Comparison of ENCODE assay signal across 16 cellular contexts in the genomic region with DNA sequence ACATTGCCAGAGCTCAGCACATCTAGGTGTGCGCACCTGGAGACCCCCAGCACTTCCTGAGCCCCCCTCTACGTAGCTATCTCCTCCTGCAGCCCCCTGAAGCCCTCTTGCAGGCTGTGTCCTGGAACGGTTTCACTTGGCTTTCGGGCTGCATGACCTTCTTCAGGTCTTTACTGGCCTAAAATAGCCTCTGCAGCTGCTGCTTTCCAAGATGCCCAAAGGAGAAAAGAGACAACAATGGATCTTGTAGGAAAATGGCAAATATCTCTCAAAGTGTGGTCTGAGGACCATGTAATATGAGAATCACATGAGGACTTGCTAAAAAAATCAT. TPM values are rescaled to one million over a fixed set of nuclear protein-coding genes. Genes with fewer than 3 reads are reported as not detected.
A peak's percentile ranks its signal among the peaks of the same experiment; 100 is the strongest.
DNase-seq lines count a peak whose midpoint lies in the region; ATAC-seq and TF ChIP-seq lines count a peak whose summit lies in the region.
"Had no signal": no experiment of that assay in that cellular context is flagged by ENCODE, and none has a peak within 500 bp of the region (broad histone marks: within the 10 kb centered on the region; RNA-seq: fewer than 3 reads in every experiment).

No MANE protein-coding gene starts in this region.

- H3K14ac ChIP-seq in IMR-90 (replicated peaks; ENCODE audit: low read depth, low read length): no peak overlapping the region

- no peak overlapping the region for H2BK15ac ChIP-seq in IMR-90 (ENCODE audit: low read depth, low read length)

- H4K91ac ChIP-seq in IMR-90 (ENCODE audit: insufficient read depth, low read depth, low read length): no peak overlapping the region

- no peaks in the 10 kb centered on the region for H3K9me3 Mint-ChIP-seq in activated naive CD8-positive, alpha-beta T cell treated with anti-CD3 and anti-CD28 coated beads, Interleukin-2, amount 50 U/mL, for 24 hours
- H3K9me3 Mint-ChIP-seq: immature natural killer cell had no signal

- H3K9me3 ChIP-seq in IMR-90 (ENCODE audit: control insufficient read depth, insufficient read depth, low read length) (no peaks in the 10 kb centered on the region), SJCRH30 (replicated peaks) (no peaks in the 10 kb centered on the region), skeletal muscle tissue (ENCODE audit: control insufficient read depth in 3 of 3, low read length in 3 of 3) (no peaks in the 10 kb centered on the region)
- H3K9me3 ChIP-seq: neutrophil had no signal

- in situ Hi-C loops in IMR-90 (cut with MboI; ENCODE audit: low sequenced_read_pairs): no loop called here

- H3K4me1 ChIP-seq in IMR-90 (ENCODE audit: control insufficient read depth, insufficient read depth, low read length): peaks cover 15% of the 10 kb centered on the region
- peaks cover 26% of the 10 kb centered on the region for H3K4me1 ChIP-seq in SJCRH30
- peaks cover 13 to 18% (median 14%) of the 10 kb centered on the region in 3 donors for H3K4me1 ChIP-seq in skeletal muscle tissue (ENCODE audit: control insufficient read depth in 3 of 3, insufficient read depth in 3 of 3, low read length in 3 of 3)

- no TSS peak for BruUV-seq in IMR-90 (replicated peaks; lab: Mats Ljungman, UMichigan)

- intact Hi-C loops in IMR-90 (cut with micrococcal nuclease): no loop called here

- H4K20me1 ChIP-seq in IMR-90 (ENCODE audit: insufficient read depth, low read length): peaks cover 6% of the 10 kb centered on the region; the same call in 1 of the 2 replicates
- H4K20me1 ChIP-seq: BLaER1 treated with 17β-estradiol and CSF1 and Interleukin-3, amounts not matched to agents 10 nM and 100 nM had no signal

- CTCF ChIA-PET in IMR-90 (lab: Yijun Ruan, JAX): no interaction called here
- CTCF ChIA-PET in GM10248 (lab: Yijun Ruan, JAX): interaction anchor here (0.8 to 5.3 kb wide), 5 partner anchors 8 to 215 kb away, joined by 3 to 44 read pairs (median 4); partner anchors contain the start of gene ERMP1

- H3K4me3 ChIP-seq in IMR-90 (ENCODE audit: insufficient read depth, low read depth, low read length): no peak overlapping the region
- no peak overlapping the region for H3K4me3 ChIP-seq in SJCRH30
- peak overlapping the region; percentile 31 to 44 (median 40) for H3K4me3 ChIP-seq in skeletal muscle tissue (ENCODE audit: low read length in 3 of 3)
- H3K4me3 ChIP-seq: BLaER1 treated with 17β-estradiol and CSF1 and Interleukin-3, amounts not matched to agents 10 nM and 100 nM had no signal

- no peak overlapping the region for H3K4me3 Mint-ChIP-seq in activated naive CD8-positive, alpha-beta T cell treated with anti-CD3 and anti-CD28 coated beads, Interleukin-2, amount 50 U/mL, for 24 hours

- DNase-seq in IMR-90 (no peak), SJCRH30 (peak in 1 of 2 experiments; percentile 17), left lobe of liver (ENCODE audit: low spot score) (no peak), GM10248 (ENCODE audit: extremely low spot score) (no peak)
- DNase-seq in activated naive CD8-positive, alpha-beta T cell treated with anti-CD3 and anti-CD28 coated beads, Interleukin-2, amount 50 U/mL, for 24 hours: no peak
- no peak for DNase-seq in stimulated activated naive CD4-positive, alpha-beta T cell treated with Interleukin-2 at 50 U/mL for 16 hours (lab: John Stamatoyannopoulos, UW)
- DNase-seq: activated CD4-positive, alpha-beta T cell treated with anti-CD3 and anti-CD28 coated beads for 4 hours; activated naive CD4-positive, alpha-beta T cell; immature natural killer cell; Karpas-422; NCI-H2227 treated with DMSO at 0.1 percent for 48 hours; stimulated activated CD4-positive, alpha-beta T cell treated with anti-CD3 and anti-CD28 coated beads, Interleukin-2, amount 100 ng/mL, for 48 hours had no signal

- H4K8ac ChIP-seq in IMR-90 (ENCODE audit: low read depth in 2 of 2, low read length in 2 of 2): no peak overlapping the region

- H3K4me1 Mint-ChIP-seq in activated naive CD8-positive, alpha-beta T cell treated with anti-CD3 and anti-CD28 coated beads, Interleukin-2, amount 50 U/mL, for 24 hours: peaks cover 63% of the 10 kb centered on the region

- H3K27ac ChIP-seq in IMR-90 (ENCODE audit: insufficient read depth, low read length): no peak overlapping the region
- H3K27ac ChIP-seq in SJCRH30: peak overlapping the region; percentile 38; the same call in 1 of the 2 replicates
- H3K27ac ChIP-seq in skeletal muscle tissue (ENCODE audit: low read depth, low read length): peak overlapping the region; percentile 64
- H3K27ac ChIP-seq: BLaER1 treated with 17β-estradiol and CSF1 and Interleukin-3, amounts not matched to agents 10 nM and 100 nM; neutrophil had no signal

- WGBS in IMR-90 (ENCODE audit: extremely low coverage in 2 of 2, insufficient read length in 1 of 2), 2 experiments: 60% methylated on average over 1 of the region's 4 CpGs; no CpG with 5 or more reads in 1 of the 2 experiments

- H3K27ac Mint-ChIP-seq in activated naive CD8-positive, alpha-beta T cell treated with anti-CD3 and anti-CD28 coated beads, Interleukin-2, amount 50 U/mL, for 24 hours: no peak overlapping the region

- no peak overlapping the region; the same call in 1 of the 2 replicates for H3K4ac ChIP-seq in IMR-90 (ENCODE audit: low read depth, low read length)

- H3K23ac ChIP-seq in IMR-90 (ENCODE audit: low read depth, low read length): no peak overlapping the region

- 0 out of 2 replicates have a peak overlapping the region, but pooled peaks have one; percentile 0 for H2BK120ac ChIP-seq in IMR-90 (ENCODE audit: low read depth, low read length)

- H3K79me1 ChIP-seq in IMR-90 (ENCODE audit: low read depth in 1 of 2, low read length in 2 of 2): no peaks in the 10 kb centered on the region

- dilution Hi-C loops in IMR-90 (cut with HindIII; ENCODE audit: low sequenced_read_pairs, unreplicated experiment): no loop called here

- no peaks in the 10 kb centered on the region for H3K36me3 ChIP-seq in IMR-90 (ENCODE audit: control insufficient read depth, insufficient read depth, low read length)
- H3K36me3 ChIP-seq in SJCRH30: no peaks in the 10 kb centered on the region
- H3K36me3 ChIP-seq in skeletal muscle tissue (ENCODE audit: control insufficient read depth in 3 of 3, insufficient read depth in 3 of 3, low read length in 3 of 3): no peaks in the 10 kb centered on the region
- H3K36me3 ChIP-seq: BLaER1 treated with 17β-estradiol and CSF1 and Interleukin-3, amounts not matched to agents 10 nM and 100 nM; neutrophil had no signal

- H2BK20ac ChIP-seq in IMR-90 (ENCODE audit: low read depth, low read length): 0 out of 2 replicates have a peak overlapping the region, but pooled peaks have one; percentile 33

- H3K9ac ChIP-seq in IMR-90 (ENCODE audit: low read depth, low read length): no peak overlapping the region
- peak overlapping the region in 1 of 3 donors; percentile 63 for H3K9ac ChIP-seq in skeletal muscle tissue (ENCODE audit: low read depth in 1 of 3, low read length in 3 of 3)
- H3K9ac ChIP-seq: BLaER1 treated with 17β-estradiol and CSF1 and Interleukin-3, amounts not matched to agents 10 nM and 100 nM had no signal

- peaks cover 7% of the 10 kb centered on the region for H3K27me3 Mint-ChIP-seq in activated naive CD8-positive, alpha-beta T cell treated with anti-CD3 and anti-CD28 coated beads, Interleukin-2, amount 50 U/mL, for 24 hours

- H4K5ac ChIP-seq in IMR-90 (ENCODE audit: low read depth, low read length): no peak overlapping the region

- peak overlapping the region; percentile 18; the same call in 1 of the 2 replicates for H2AK5ac ChIP-seq in IMR-90 (ENCODE audit: low read depth, low read length)

- no peak overlapping the region for H2AK9ac ChIP-seq in IMR-90 (replicated peaks; ENCODE audit: low read depth, low read length, poor library complexity)

- TF ChIP-seq CTCF in IMR-90 (conservative IDR thresholded peaks at IDR 0.05; ENCODE audit: low read depth, low read length) (no peak), GM10248 (IDR thresholded peaks at IDR 0.05; ENCODE audit: control extremely low read depth, extremely low read depth, low read depth, missing control alignments) (no peak)

- POLR2A ChIA-PET in IMR-90 (lab: Charles Lee; ENCODE audit: unreplicated experiment): no interaction called here
- POLR2A ChIA-PET in GM10248 (lab: Yijun Ruan, JAX): no interaction called here

- H3K27me3 ChIP-seq in IMR-90 (ENCODE audit: control insufficient read depth, insufficient read depth, low read length) (peaks cover 7% of the 10 kb centered on the region; the same call in 1 of the 2 replicates), SJCRH30 (no peaks in the 10 kb centered on the region), skeletal muscle tissue (ENCODE audit: control insufficient read depth in 3 of 3, insufficient read depth in 3 of 3, low read length in 3 of 3) (no peaks in the 10 kb centered on the region)
- H3K27me3 ChIP-seq: BLaER1 treated with 17β-estradiol and CSF1 and Interleukin-3, amounts not matched to agents 10 nM and 100 nM had no signal

- H3K56ac ChIP-seq in IMR-90 (ENCODE audit: extremely low read depth, insufficient read depth, low read length): no peak overlapping the region

- TF ChIP-seq RAD21 in IMR-90 (IDR thresholded peaks at IDR 0.05; ENCODE audit: low read length): no peak

- no peak overlapping the region for H2AFZ ChIP-seq in IMR-90 (replicated peaks; ENCODE audit: low read length, poor library complexity)

- no peak overlapping the region for H2BK5ac ChIP-seq in IMR-90 (ENCODE audit: low read depth, low read length, poor library complexity, severe bottlenecking)

- no peak for TF ChIP-seq POLR2A in IMR-90 (IDR thresholded peaks at IDR 0.05; ENCODE audit: low read depth, low read length)

- 0 out of 2 replicates have a peak, but pooled peaks cover 8% of the 10 kb centered on the region for H3K9me1 ChIP-seq in IMR-90 (ENCODE audit: insufficient read depth, low read length)

- ATAC-seq in IMR-90 (ENCODE audit: low read depth) (no peak), left lobe of liver (peak; percentile 41)
- no peak for ATAC-seq in activated naive CD8-positive, alpha-beta T cell treated with anti-CD3 and anti-CD28 coated beads, Interleukin-2, amount 50 U/mL, for 24 hours
- ATAC-seq: sciatic nerve had no signal

- no peak overlapping the region for H3K18ac ChIP-seq in IMR-90 (ENCODE audit: low read depth, low read length)

- H3K36me3 Mint-ChIP-seq in activated naive CD8-positive, alpha-beta T cell treated with anti-CD3 and anti-CD28 coated beads, Interleukin-2, amount 50 U/mL, for 24 hours (ENCODE audit: low read depth): peaks cover 6% of the 10 kb centered on the region
- H3K36me3 Mint-ChIP-seq: immature natural killer cell had no signal

- no peak overlapping the region for H3K4me2 ChIP-seq in IMR-90 (ENCODE audit: low read depth, low read length)

RNA-seq across cellular contexts. Expression of gene ERMP1, which starts 6.6 kb away (rescaled TPM):
- total RNA-seq in IMR-90 (2012; rRNA removed) (4.7 and 5.0 TPM in 2 replicates), left lobe of liver (11.8 TPM), skeletal muscle tissue (11.0 TPM)
- 1.6 and 2.2 TPM in 2 replicates for polyA plus RNA-seq in IMR-90 (2012; rRNA removed)
- polyA plus RNA-seq in IMR-90 (2012; cell fraction: cytosol; rRNA removed): 1.3 TPM in 2 replicates
- polyA plus RNA-seq in IMR-90 (2012; cell fraction: nucleus; rRNA removed; ENCODE audit: low replicate concordance): 0.72 and 2.1 TPM in 2 replicates
- 8.8 and 10.4 TPM in 2 replicates for total RNA-seq in SJCRH30 (2014; rRNA removed; shearing (Covaris generic))

RNA-seq across cellular contexts. Expression of gene MLANA, which starts 51.2 kb away (rescaled TPM):
- total RNA-seq in IMR-90 (2012; rRNA removed): not detected in 2 replicates
- not detected in 2 replicates for polyA plus RNA-seq in IMR-90 (2012; rRNA removed)
- polyA plus RNA-seq in IMR-90 (2012; cell fraction: cytosol; rRNA removed): not detected in 2 replicates
- not detected in 2 replicates for polyA plus RNA-seq in IMR-90 (2012; cell fraction: nucleus; rRNA removed; ENCODE audit: low replicate concordance)
- total RNA-seq in SJCRH30 (2014; rRNA removed; shearing (Covaris generic)): 0.04 TPM in 1 of 2 replicates, not detected in the other
- total RNA-seq in left lobe of liver: not detected
- total RNA-seq in skeletal muscle tissue: not detected
- total RNA-seq: sciatic nerve had no signal

Comparison
In these comparisons a context has a peak if more than half of its experiments do, and no peak if none do; other contexts are left out.
1. H3K4me3 ChIP-seq: peak in skeletal muscle tissue (3 of 3); none in IMR-90 (single experiment) and SJCRH30 (single experiment).